Comparison of ENCODE assay signal across 8 cellular contexts in genomic region chr10:122435212-122435827, GRCh38. TPM values are rescaled to one million over a fixed set of nuclear protein-coding genes. Genes with fewer than 3 reads are reported as not detected.
DNase-seq lines count a peak whose midpoint lies in the region; ATAC-seq and TF ChIP-seq lines count a peak whose summit lies in the region.

No MANE protein-coding gene starts in this region.

- peaks cover 8% of the 10 kb centered on the region for H3K36me3 Mint-ChIP-seq in T-helper 17 cell (ENCODE audit: low read depth)

- no peaks in the 10 kb centered on the region for H4K20me1 ChIP-seq in MM.1S (ENCODE audit: insufficient read depth, low read length)

- H2AFZ ChIP-seq in MM.1S (ENCODE audit: low read length), result no peak overlapping the region

- 33 to 36% methylated on average over 3 of the region's 3 CpGs for WGBS in sigmoid colon, 2 donors

- peak; percentile 54 for ATAC-seq in T-helper 17 cell
- no peak for ATAC-seq in GM21737 (IDR thresholded peaks at IDR 0.05; ENCODE audit: unreplicated experiment)
- no peak for ATAC-seq in GM21367 (IDR thresholded peaks at IDR 0.05; ENCODE audit: unreplicated experiment)

- H3K27ac Mint-ChIP-seq in T-helper 17 cell, result no peak overlapping the region

- TF ChIP-seq POLR2A in sigmoid colon (IDR thresholded peaks at IDR 0.05), result no peak

- intact Hi-C loops in sigmoid colon (cut with DNase I), result loop anchor here (1.0 to 10.0 kb wide), 2 partner anchors 136 to 291 kb away; no protein-coding TSS in a partner anchor

- no peaks in the 10 kb centered on the region for H3K9me2 ChIP-seq in MM.1S (replicated peaks; ENCODE audit: insufficient read depth, low read length)

- peaks cover 5% of the 10 kb centered on the region for H3K4me1 Mint-ChIP-seq in T-helper 17 cell

- no peak overlapping the region for H3K4me3 ChIP-seq in MM.1S (ENCODE audit: low read length)
- H3K4me3 ChIP-seq in sigmoid colon, result no peak overlapping the region

- TF ChIP-seq EP300 in sigmoid colon (IDR thresholded peaks at IDR 0.05), result no peak

- TF ChIP-seq CTCF in MM.1S (IDR thresholded peaks at IDR 0.05; ENCODE audit: low read length), result peak; percentile 58
- peak; percentile 50 to 68 (median 60) for TF ChIP-seq CTCF in sigmoid colon (IDR thresholded peaks at IDR 0.05)

- H3K27ac ChIP-seq in MM.1S (ENCODE audit: low read length) (no peak overlapping the region), sigmoid colon (peak overlapping the region in 1 of 4 donors; percentile 13)

- H3K4me3 Mint-ChIP-seq in T-helper 17 cell, result no peak overlapping the region

- H3K27me3 ChIP-seq in MM.1S (replicated peaks; ENCODE audit: insufficient read depth, low read length) (no peaks in the 10 kb centered on the region), sigmoid colon (no peaks in the 10 kb centered on the region)

- H3K79me2 ChIP-seq in MM.1S (ENCODE audit: low read length), result no peaks in the 10 kb centered on the region

- H3K4me1 ChIP-seq in MM.1S (ENCODE audit: low read length), result no peaks in the 10 kb centered on the region
- H3K4me1 ChIP-seq in sigmoid colon, result no peaks in the 10 kb centered on the region

- H3K9me3 ChIP-seq in MM.1S (replicated peaks; ENCODE audit: insufficient read depth, low read length) (no peaks in the 10 kb centered on the region), T-helper 17 cell (ENCODE audit: control insufficient read depth, low read length, poor library complexity, severe bottlenecking) (no peaks in the 10 kb centered on the region), sigmoid colon (peaks cover 0 to 3% (median 0%) of the 10 kb centered on the region in 4 donors)

- DNase-seq in DMS114 treated with DMSO at 0.1 percent for 48 hours (lab: John Stamatoyannopoulos, UW; ENCODE audit: unreplicated experiment) (peak; percentile 44), MM.1S (peak; percentile 48), T-helper 17 cell (no peak), foreskin melanocyte (peak; percentile 42), sigmoid colon (no peak), C1 segment of cervical spinal cord (lab: John Stamatoyannopoulos, UW) (no peak)

- no peak overlapping the region for H3K4me2 ChIP-seq in MM.1S (ENCODE audit: low read depth, low read length)

- H3K36me3 ChIP-seq in MM.1S (replicated peaks; ENCODE audit: insufficient read depth, low read length) (no peaks in the 10 kb centered on the region), sigmoid colon (peaks cover 0 to 7% (median 0%) of the 10 kb centered on the region in 4 donors)

- no peaks in the 10 kb centered on the region for H3K27me3 Mint-ChIP-seq in T-helper 17 cell

- H3K9ac ChIP-seq in MM.1S (ENCODE audit: low read length), result no peak overlapping the region

- H3F3A ChIP-seq in MM.1S (ENCODE audit: insufficient read depth, low read length), result no peaks in the 10 kb centered on the region

RNA-seq across cellular contexts. Expression of gene ARMS2, which starts 19.1 kb away (rescaled TPM):
- not detected for total RNA-seq in T-helper 17 cell
- total RNA-seq in sigmoid colon, result 1 to 10 TPM in 1 of 4 donors, not detected in 3; 1.1 TPM
- polyA plus RNA-seq in sigmoid colon, result not detected

RNA-seq across cellular contexts. Expression of gene HTRA1, which starts 26.0 kb away (rescaled TPM):
- total RNA-seq in T-helper 17 cell (under 1 TPM; 0.30 to 0.55 TPM), sigmoid colon (100 to 1,000 TPM; 119 to 162 (median 127) TPM)
- 10 to 100 TPM; 22.7 to 43.8 (median 36.0) TPM for polyA plus RNA-seq in sigmoid colon

Comparison
In these comparisons a context has a peak if more than half of its experiments do, and no peak if none do; other contexts are left out.
1. DNase-seq: peak in DMS114 treated with DMSO at 0.1 percent for 48 hours (single experiment), MM.1S (single experiment) and foreskin melanocyte (single experiment); none in T-helper 17 cell (0 of 3), sigmoid colon (single experiment) and C1 segment of cervical spinal cord (0 of 14).
2. RNA of gene HTRA1, which starts 26.0 kb away (total RNA-seq): 119 to 162 TPM in sigmoid colon; 0.30 to 0.55 TPM in T-helper 17 cell; every median in the first group is over 10 times any median in the second.